Comparison of ENCODE assay signal across 31 cellular contexts in the genomic region with DNA sequence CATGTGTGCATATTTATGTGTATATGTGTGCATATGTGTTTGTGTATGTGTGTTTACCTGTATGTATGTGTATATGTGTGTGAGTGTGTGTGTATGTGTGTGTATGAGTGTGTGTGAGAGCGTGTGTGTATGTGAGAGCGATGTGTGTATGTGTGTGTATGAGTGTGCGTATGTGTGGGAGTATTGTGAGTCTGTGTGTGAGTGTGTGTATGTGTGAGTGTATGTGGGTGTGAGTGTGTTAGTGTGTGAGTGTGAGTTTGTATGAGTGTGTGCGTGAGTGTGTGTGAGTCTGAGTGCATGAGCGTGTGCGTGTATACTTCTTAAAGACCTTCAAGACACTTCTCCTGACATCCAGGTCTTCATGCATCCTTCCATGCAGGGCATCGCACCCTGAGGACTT. TPM values are rescaled to one million over a fixed set of nuclear protein-coding genes. Genes with fewer than 3 reads are reported as not detected.
"Had no signal": no experiment of that assay in that cellular context is flagged by ENCODE, and none has a peak within 500 bp of the region (broad histone marks: within the 10 kb centered on the region; RNA-seq: fewer than 3 reads in every experiment).

No MANE protein-coding gene starts in this region.

- H3K9me3 ChIP-seq: gastrocnemius medialis, heart left ventricle, left lung, mucosa of descending colon, right lobe of liver, suprapubic skin, transverse colon had no signal

- H2AFZ ChIP-seq: hepatocyte, parathyroid adenoma had no signal

- H3K4me3 Mint-ChIP-seq: mesothelial cell of epicardium; naive B cell; natural killer cell treated with Interleukin-12 subunit alpha and Interleukin-12 subunit beta and Interleukin-15 and Interleukin-18, amount 100 ng/mL, for 72 hours; neural crest cell; stimulated activated naive CD8-positive, alpha-beta T cell treated with anti-CD3 and anti-CD28 coated beads, Interleukin-15, amount 100 ng/mL, for 72 hours had no signal

- H3K4me3 ChIP-seq: dorsolateral prefrontal cortex, gastrocnemius medialis, heart left ventricle, hepatocyte, left lung, mucosa of descending colon, right lobe of liver, smooth muscle cell, suprapubic skin, transverse colon had no signal

- H3K9me3 Mint-ChIP-seq: mesothelial cell of epicardium; naive B cell; natural killer cell treated with Interleukin-12 subunit alpha and Interleukin-12 subunit beta and Interleukin-15 and Interleukin-18, amount 100 ng/mL, for 72 hours; neural crest cell; stimulated activated naive CD8-positive, alpha-beta T cell treated with anti-CD3 and anti-CD28 coated beads, Interleukin-15, amount 100 ng/mL, for 72 hours had no signal

- H3K36me3 ChIP-seq: gastrocnemius medialis, heart left ventricle, left lung, right lobe of liver, suprapubic skin, transverse colon had no signal

- H3K27ac Mint-ChIP-seq: mesothelial cell of epicardium; naive B cell; natural killer cell treated with Interleukin-12 subunit alpha and Interleukin-12 subunit beta and Interleukin-15 and Interleukin-18, amount 100 ng/mL, for 72 hours; progenitor cell of endocrine pancreas; stimulated activated naive CD8-positive, alpha-beta T cell treated with anti-CD3 and anti-CD28 coated beads, Interleukin-15, amount 100 ng/mL, for 72 hours had no signal

- H3K27ac ChIP-seq: dorsolateral prefrontal cortex, epithelial cell of prostate, gastrocnemius medialis, heart left ventricle, hepatocyte, left lung, parathyroid adenoma, right lobe of liver, suprapubic skin, transverse colon had no signal

- H3K36me3 Mint-ChIP-seq: mesothelial cell of epicardium; naive B cell; natural killer cell treated with Interleukin-12 subunit alpha and Interleukin-12 subunit beta and Interleukin-15 and Interleukin-18, amount 100 ng/mL, for 72 hours had no signal

- H3K4me1 Mint-ChIP-seq: naive B cell; stimulated activated naive CD8-positive, alpha-beta T cell treated with anti-CD3 and anti-CD28 coated beads, Interleukin-15, amount 100 ng/mL, for 72 hours had no signal

- H3K4me2 ChIP-seq: hepatocyte, smooth muscle cell had no signal

- H3K4me1 ChIP-seq: gastrocnemius medialis, heart left ventricle, left lung, parathyroid adenoma, right lobe of liver, transverse colon had no signal

- H3K79me2 ChIP-seq: hepatocyte, parathyroid adenoma had no signal

- DNase-seq: dorsolateral prefrontal cortex; effector CD4-positive, alpha-beta T cell; foreskin fibroblast; gastrocnemius medialis; heart left ventricle; kidney; left lung; mesenchymal stem cell; mucosa of descending colon; naive B cell; right lobe of liver; stimulated activated CD4-positive, alpha-beta T cell treated with anti-CD3 and anti-CD28 coated beads, Interleukin-12 subunit alpha, Interleukin-12 subunit beta, amount 100 ng/mL, for 4 hours; stimulated activated CD4-positive, alpha-beta T cell treated with anti-CD3 and anti-CD28 coated beads, Interleukin-1b, Interleukin-23, amount 100 ng/mL, for 48 hours; stimulated activated CD4-positive, alpha-beta T cell treated with anti-CD3 and anti-CD28 coated beads, Interleukin-4, amount 100 ng/mL, for 1 hour; stimulated activated CD8-positive, alpha-beta memory T cell treated with anti-CD3 and anti-CD28 coated beads, Interleukin-4, amount 100 ng/mL, for 48 hours; stimulated activated naive CD4-positive, alpha-beta T cell; stimulated activated naive CD8-positive, alpha-beta T cell treated with anti-CD3 and anti-CD28 coated beads, Interleukin-15, amount 100 ng/mL, for 72 hours; transverse colon had no signal

- H3K27me3 ChIP-seq: hepatocyte, right lobe of liver had no signal

- FAIRE-seq: colon, kidney had no signal

- ATAC-seq: esophagus mucosa; gastrocnemius medialis; heart left ventricle; left lung; mucosa of descending colon; natural killer cell treated with Interleukin-12 subunit alpha and Interleukin-12 subunit beta and Interleukin-15 and Interleukin-18, amount 100 ng/mL, for 72 hours; right lobe of liver; stimulated activated naive CD8-positive, alpha-beta T cell treated with anti-CD3 and anti-CD28 coated beads, Interleukin-15, amount 100 ng/mL, for 72 hours had no signal

- H3K9ac ChIP-seq: parathyroid adenoma had no signal

RNA-seq across cellular contexts. Expression of a gene that starts 49.6 kb away (rescaled TPM):
- total RNA-seq: esophagus mucosa; gastrocnemius medialis; lower leg skin; mesothelial cell of epicardium; mucosa of descending colon; natural killer cell treated with Interleukin-12 subunit alpha and Interleukin-12 subunit beta and Interleukin-15 and Interleukin-18, amount 100 ng/mL, for 72 hours; right lobe of liver; smooth muscle cell; transverse colon; ureter had no signal
